In genomic region chr1:206631085-206631509, GRCh38 we compare ENCODE assay signal across 8 cellular contexts. TPM values are rescaled to one million over a fixed set of nuclear protein-coding genes. Genes with fewer than 3 reads are reported as not detected.
A peak's percentile ranks its signal among the peaks of the same experiment; 100 is the strongest.
DNase-seq lines count a peak whose midpoint lies in the region; ATAC-seq and TF ChIP-seq lines count a peak whose summit lies in the region.

No MANE protein-coding gene starts in this region.

- H3K79me2 ChIP-seq in fibroblast of lung (ENCODE audit: control insufficient read depth, insufficient read depth, low read length) = peaks cover 6% of the 10 kb centered on the region

- no peak overlapping the region for H3K9ac ChIP-seq in fibroblast of lung (ENCODE audit: insufficient read depth, low read length)

- H4K20me1 ChIP-seq in fibroblast of lung (ENCODE audit: control insufficient read depth, extremely low read depth, insufficient read depth, low read length) = no peaks in the 10 kb centered on the region

- in situ Hi-C loops in GM13977 (cut with MboI; ENCODE audit: low pct_unique_long_range_greater_than_20kb, low sequenced_read_pairs, unreplicated experiment) = no loop called here

- TF ChIP-seq CTCF in AG10803 (conservative IDR thresholded peaks at IDR 0.05; ENCODE audit: low read length) = peak; percentile 60
- TF ChIP-seq CTCF in GM13977 (IDR thresholded peaks at IDR 0.05; ENCODE audit: extremely low read depth, insufficient read depth, missing control alignments) = peak; percentile 48
- TF ChIP-seq CTCF in fibroblast of lung (conservative IDR thresholded peaks at IDR 0.05 in 1 of 2, IDR thresholded peaks at IDR 0.05 in 1 of 2; ENCODE audit: low read depth in 1 of 2, low read length in 2 of 2) = peak; percentile 61 to 68
- peak in 1 of 3 donors; percentile 29 for TF ChIP-seq CTCF in ovary (IDR thresholded peaks at IDR 0.05)

- peaks cover 12% of the 10 kb centered on the region for H3K4me1 ChIP-seq in fibroblast of lung (ENCODE audit: control insufficient read depth, extremely low read depth, insufficient read depth, low read length)
- H3K4me1 ChIP-seq in ovary (ENCODE audit: insufficient read depth) = no peaks in the 10 kb centered on the region

- no peaks in the 10 kb centered on the region for H3K36me3 ChIP-seq in fibroblast of lung (ENCODE audit: control insufficient read depth, insufficient read depth, low read length)
- H3K36me3 ChIP-seq in ovary = no peaks in the 10 kb centered on the region

- H3K4me3 ChIP-seq in AG10803 (ENCODE audit: low read length) (no peak overlapping the region), fibroblast of lung (replicated peaks in 1 of 4; ENCODE audit: control extremely low read depth in 1 of 4, insufficient read depth in 1 of 4, low read depth in 3 of 4, low read length in 4 of 4) (no peak overlapping the region), ovary (no peak overlapping the region)

- TF ChIP-seq POLR2A in ovary (IDR thresholded peaks at IDR 0.05) = no peak

- TF ChIP-seq EP300 in ovary (IDR thresholded peaks at IDR 0.05) = no peak

- no peak overlapping the region for H3K4me2 ChIP-seq in fibroblast of lung (ENCODE audit: extremely low read depth, insufficient read depth, low read length)

- WGBS in ovary, 3 donors = 3 to 11% (median 4%) methylated on average over 4 of the region's 4 CpGs

- intact Hi-C loops in ovary (cut with DNase I) = loop anchor here (5.0 to 10.0 kb wide), 3 partner anchors 41 to 281 kb away; no protein-coding TSS in a partner anchor

- H3K27me3 ChIP-seq in fibroblast of lung (ENCODE audit: control insufficient read depth, insufficient read depth, low read length) (peaks cover 2% of the 10 kb centered on the region), ovary (no peaks in the 10 kb centered on the region)

- ATAC-seq in HG03045 (IDR thresholded peaks at IDR 0.05; ENCODE audit: unreplicated experiment) (no peak), HG02623 (IDR thresholded peaks at IDR 0.05; ENCODE audit: unreplicated experiment) (no peak)

- DNase-seq in AG10803 (ENCODE audit: low read depth) (peak; percentile 85), GM13977 (ENCODE audit: low spot score) (peak; percentile 71), NCI-H2029 treated with DMSO at 0.1 percent for 48 hours (lab: John Stamatoyannopoulos, UW) (peak; percentile 37), SW 1271 (lab: John Stamatoyannopoulos, UW) (peak; percentile 8 to 60), fibroblast of lung (ENCODE audit: low read depth in 2 of 2) (peak; percentile 80 to 96), ovary (peak; percentile 42 to 77 (median 69))

- H3K27ac ChIP-seq in fibroblast of lung (ENCODE audit: insufficient read depth, low read length) (no peak overlapping the region), ovary (no peak overlapping the region)

- H3K9me3 ChIP-seq in fibroblast of lung (ENCODE audit: control insufficient read depth, insufficient read depth, low read depth, low read length) = no peaks in the 10 kb centered on the region
- no peaks in the 10 kb centered on the region for H3K9me3 ChIP-seq in ovary

- no peak overlapping the region for H2AFZ ChIP-seq in fibroblast of lung (ENCODE audit: low read length)

RNA-seq across cellular contexts. Expression of gene DYRK3, which starts 4.2 kb away (rescaled TPM):
- total RNA-seq in fibroblast of lung (28.5 and 38.5 TPM in 2 replicates), ovary (10 to 100 TPM in 4 of 7 donors, 1 to 10 TPM in 3; 5.5 to 15.0 (median 10.1) TPM)
- polyA plus RNA-seq in fibroblast of lung (9.3 and 10.2 TPM in 2 replicates), ovary (10 to 100 TPM in 1 of 2 donors, 1 to 10 TPM in 1; 5.6 to 16.2 TPM)
- polyA plus RNA-seq in fibroblast of lung (2012) = 10.7 and 11.2 TPM in 2 replicates
- 5.9 and 8.1 TPM in 2 replicates for polyA minus RNA-seq in fibroblast of lung (ENCODE audit: low replicate concordance)

RNA-seq across cellular contexts. Expression of gene EIF2D, which starts 18.8 kb away (rescaled TPM):
- total RNA-seq in fibroblast of lung (50.1 and 53.0 TPM in 2 replicates), ovary (10 to 100 TPM; 46.4 to 72.8 (median 53.5) TPM)
- polyA plus RNA-seq in fibroblast of lung (59.8 and 67.3 TPM in 2 replicates), ovary (10 to 100 TPM; 63.4 to 90.0 TPM)
- polyA plus RNA-seq in fibroblast of lung (2012) = 42.5 and 47.0 TPM in 2 replicates
- polyA minus RNA-seq in fibroblast of lung (ENCODE audit: low replicate concordance) = 26.5 and 45.4 TPM in 2 replicates

RNA-seq across cellular contexts. Expression of gene MAPKAPK2, which starts 53.6 kb away (rescaled TPM):
- 31.3 and 51.9 TPM in 2 replicates for total RNA-seq in fibroblast of lung
- polyA plus RNA-seq in fibroblast of lung = 74.4 and 85.7 TPM in 2 replicates
- polyA plus RNA-seq in fibroblast of lung (2012) = 65.5 and 70.1 TPM in 2 replicates
- polyA minus RNA-seq in fibroblast of lung (ENCODE audit: low replicate concordance) = 138 and 201 TPM in 2 replicates
- total RNA-seq in ovary = 10 to 100 TPM; 28.4 to 71.2 (median 66.2) TPM
- 10 to 100 TPM; 34.5 to 64.7 TPM for polyA plus RNA-seq in ovary

Comparison
In these comparisons a context has a peak if more than half of its experiments do, and no peak if none do; other contexts are left out.
1. DNase-seq: peak in every context shown above with its lines; median percentile 88 in fibroblast of lung; 85 in AG10803; 71 in GM13977; 69 in ovary; 37 in NCI-H2029 treated with DMSO at 0.1 percent for 48 hours; 34 in SW 1271.